Comparison of ENCODE assay signal across 8 cellular contexts in the genomic region with DNA sequence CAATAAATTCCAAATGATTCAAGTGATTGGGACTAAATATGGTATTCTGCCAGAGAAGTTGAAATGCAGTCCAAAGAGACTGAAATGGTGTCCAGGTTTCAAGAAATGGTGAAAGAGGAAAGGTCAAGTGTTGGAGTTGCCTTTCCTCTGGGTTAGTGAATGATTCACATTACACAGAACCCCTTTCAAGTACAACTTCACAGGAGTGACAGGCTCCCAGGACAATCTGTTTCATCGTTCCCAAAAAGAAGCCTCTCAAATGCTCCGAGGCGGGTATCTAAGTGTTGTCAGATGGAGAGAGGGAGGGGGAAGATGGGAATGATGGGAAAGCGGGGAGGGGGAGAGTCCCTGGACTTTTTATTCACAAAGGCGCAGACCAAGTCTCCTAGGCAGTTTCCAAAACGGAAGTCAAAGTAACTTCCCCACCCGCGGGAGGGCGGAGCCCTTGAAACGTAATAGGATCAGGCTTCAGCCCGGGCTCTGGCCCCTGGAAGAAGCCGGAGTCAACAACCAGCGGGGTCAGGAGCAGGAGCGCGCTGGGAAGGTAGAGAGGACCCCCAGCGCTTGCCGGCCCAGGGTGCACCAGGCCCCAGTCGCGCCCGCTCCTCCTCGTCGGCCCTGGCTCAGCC. TPM values are rescaled to one million over a fixed set of nuclear protein-coding genes. Genes with fewer than 3 reads are reported as not detected.
DNase-seq lines count a peak whose midpoint lies in the region; ATAC-seq and TF ChIP-seq lines count a peak whose summit lies in the region.

No MANE protein-coding gene starts in this region.

- H3K4me3 ChIP-seq in WERI-Rb-1 (ENCODE audit: low read depth, low read length) = peak overlapping the region; percentile 91

- TF ChIP-seq CTCF in WERI-Rb-1 (IDR thresholded peaks at IDR 0.05; ENCODE audit: low read depth, low read length) = no peak

- no peaks in the 10 kb centered on the region for H3K27me3 ChIP-seq in WERI-Rb-1 (ENCODE audit: insufficient read depth, low read depth, severe bottlenecking)

- peak; percentile 90 to 92 for DNase-seq in AML-193 (lab: John Stamatoyannopoulos, UW)
- peak; percentile 84 for DNase-seq in NCI-H2171 (lab: John Stamatoyannopoulos, UW)
- DNase-seq in WERI-Rb-1 = peak; percentile 88
- peak; percentile 26 for DNase-seq in effector CD8-positive, alpha-beta T cell (lab: John Stamatoyannopoulos, UW)
- DNase-seq in lung microvascular endothelial cell (ENCODE audit: low read depth in 2 of 2) = peak; percentile 80 to 85
- DNase-seq in stimulated activated CD8-positive, alpha-beta memory T cell treated with anti-CD3 and anti-CD28 coated beads, Interleukin-2, amount 100 ng/mL, for 1 hour (ENCODE audit: low read depth in 2 of 2) = peak; percentile 3 to 22

- peak; percentile 38 for ATAC-seq in GM18861 (IDR thresholded peaks at IDR 0.05; ENCODE audit: unreplicated experiment)
- ATAC-seq in HG03095 (IDR thresholded peaks at IDR 0.05; ENCODE audit: unreplicated experiment) = peak; percentile 44

- H3K27ac ChIP-seq in WERI-Rb-1 = peak overlapping the region; percentile 96

- no peaks in the 10 kb centered on the region for H3K9me3 ChIP-seq in WERI-Rb-1 (ENCODE audit: severe bottlenecking)

- H3K36me3 ChIP-seq in WERI-Rb-1 = peaks cover 5% of the 10 kb centered on the region; the same call in 1 of the 2 replicates

RNA-seq across cellular contexts. Expression of a gene that starts 0.7 kb away (rescaled TPM):
- total RNA-seq in lung microvascular endothelial cell = 23.2 and 31.2 TPM in 2 replicates

Comparison
In these comparisons a context has a peak if more than half of its experiments do, and no peak if none do; other contexts are left out.
1. Peak in every context shown above with its lines: DNase-seq, ATAC-seq, H3K4me3 ChIP-seq and H3K27ac ChIP-seq.
2. DNase-seq: peak in every context shown above with its lines; median percentile 91 in AML-193; 88 in WERI-Rb-1; 84 in NCI-H2171; 82 in lung microvascular endothelial cell; 26 in effector CD8-positive, alpha-beta T cell; 12 in stimulated activated CD8-positive, alpha-beta memory T cell treated with anti-CD3 and anti-CD28 coated beads, Interleukin-2, amount 100 ng/mL, for 1 hour.